27 cellular contexts compared by ENCODE assay signal in the genomic region with DNA sequence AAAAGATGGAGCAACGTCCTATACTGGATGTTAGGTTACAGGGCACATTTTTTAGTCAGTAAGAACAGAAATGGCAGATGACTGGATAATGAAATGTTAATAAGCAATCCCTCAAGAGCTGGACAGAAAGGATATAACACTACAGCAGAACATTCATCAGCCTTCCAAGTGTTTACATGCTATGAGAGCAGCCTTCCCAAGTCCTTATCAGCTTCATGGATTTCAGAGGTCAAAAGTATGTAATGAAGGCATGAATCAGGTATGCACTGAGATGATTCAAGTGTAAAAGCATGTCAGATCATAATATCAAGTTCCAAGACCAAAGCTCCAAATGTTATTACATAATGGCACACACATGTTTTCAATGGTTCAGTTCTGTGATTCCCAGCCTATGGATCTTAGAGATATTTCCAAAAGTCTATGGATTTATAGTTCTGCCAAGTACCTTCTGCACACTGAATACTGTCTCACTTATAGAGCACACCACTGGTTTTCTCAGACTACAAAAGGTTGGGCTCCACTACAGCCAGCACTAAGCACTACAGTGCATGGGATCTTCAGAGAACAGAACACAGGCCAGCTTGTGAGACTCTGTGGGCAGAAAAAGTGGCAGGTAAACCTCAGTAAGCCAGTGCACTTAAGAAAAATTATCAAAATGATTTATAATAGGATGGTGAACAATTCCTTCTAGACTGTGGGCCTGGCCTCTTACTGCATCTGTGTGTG. TPM values are rescaled to one million over a fixed set of nuclear protein-coding genes. Genes with fewer than 3 reads are reported as not detected.
A peak's percentile ranks its signal among the peaks of the same experiment; 100 is the strongest.
DNase-seq lines count a peak whose midpoint lies in the region; ATAC-seq, FAIRE-seq and TF ChIP-seq lines count a peak whose summit lies in the region.
"Had no signal": no experiment of that assay in that cellular context is flagged by ENCODE, and none has a peak within 500 bp of the region (broad histone marks: within the 10 kb centered on the region; RNA-seq: fewer than 3 reads in every experiment).

No MANE protein-coding gene starts in this region.

- H3K27ac ChIP-seq in H1 (ENCODE audit: low read depth, low read length) (no peak overlapping the region), mesodermal cell (ENCODE audit: low read depth, low read length, severe bottlenecking) (peak overlapping the region; percentile 45), sigmoid colon (no peak overlapping the region)
- H3K27ac ChIP-seq: breast epithelium, lower lobe of right lung, neutrophil had no signal

- H2BK5ac ChIP-seq in H1 (ENCODE audit: low read depth, low read length), result no peak overlapping the region

- DNase-seq in AG04449 (ENCODE audit: low read depth, low spot score) (peak; percentile 24), M059J (ENCODE audit: low read depth) (peak; percentile 17), H1 (ENCODE audit: low read depth in 1 of 2, low spot score in 2 of 2) (no peak), sigmoid colon (no peak)
- DNase-seq in activated CD4-positive, alpha-beta T cell treated with anti-CD3 and anti-CD28 coated beads, Interleukin-2, amount 10 ng/mL, durations not matched to agents 24 days and 14 days, result no peak
- DNase-seq: 8988T; activated CD8-positive, alpha-beta T cell treated with anti-CD3 and anti-CD28 coated beads, Interleukin-2, amount 10 ng/mL, durations not matched to agents 7 days and 5 days; activated effector memory CD4-positive, alpha-beta T cell treated with anti-CD3 and anti-CD28 coated beads, Interleukin-2, amount 50 U/mL, for 16 hours; COR-L47; cortex of kidney; DMS79 treated with DMSO at 0.1 percent for 48 hours; HFFc6; KG1; lower lobe of right lung; NCI-H1436; stimulated activated CD4-positive, alpha-beta T cell treated with anti-CD3 and anti-CD28 coated beads, Interleukin-4, amount 100 ng/mL, for 1 hour; T-cell had no signal

- no peaks in the 10 kb centered on the region for H3K23me2 ChIP-seq in H1 (ENCODE audit: low read depth, low read length)

- POLR2A ChIA-PET in AG04449 (lab: Yijun Ruan, JAX) (no interaction called here), H1 (lab: Charles Lee; ENCODE audit: partially characterized antibody) (interaction anchor here (1.2 kb wide), 1 partner anchor 8 kb away, joined by 3 read pairs; no protein-coding TSS in a partner anchor)

- TF ChIP-seq POLR2A in H1 (IDR thresholded peaks at IDR 0.05; ENCODE audit: control extremely low read depth in 1 of 2, low read depth in 2 of 2, low read length in 2 of 2) (no peak), sigmoid colon (IDR thresholded peaks at IDR 0.05) (no peak)

- H3K79me1 ChIP-seq in H1 (ENCODE audit: low read depth, low read length), result no peaks in the 10 kb centered on the region

- no peak overlapping the region for H3K4me3 Mint-ChIP-seq in activated CD4-positive, alpha-beta T cell treated with anti-CD3 and anti-CD28 coated beads, Interleukin-2, amount 10 ng/mL, durations not matched to agents 24 days and 14 days
- H3K4me3 Mint-ChIP-seq: activated CD8-positive, alpha-beta T cell treated with anti-CD3 and anti-CD28 coated beads, Interleukin-2, amount 10 ng/mL, durations not matched to agents 7 days and 5 days; HFFc6; stimulated activated memory B cell treated with anti-CD40 and anti-IgM and Interleukin-4, amounts not matched to agents 10 μg/mL and 1 μg/mL and 100 μg/mL, for 72 hours; T-cell had no signal

- H3K36me3 ChIP-seq in H1 (ENCODE audit: control insufficient read depth in 2 of 4, insufficient read depth in 4 of 4, low read length in 3 of 4) (no peaks in the 10 kb centered on the region), mesodermal cell (ENCODE audit: control insufficient read depth, insufficient read depth, low read length) (no peaks in the 10 kb centered on the region), sigmoid colon (no peaks in the 10 kb centered on the region)
- H3K36me3 ChIP-seq: breast epithelium, lower lobe of right lung, neutrophil had no signal

- H2AFZ ChIP-seq in H1 (ENCODE audit: low read length), result no peak overlapping the region

- H2AK5ac ChIP-seq in H1 (ENCODE audit: low read depth, low read length), result no peak overlapping the region

- no peak overlapping the region for H3K9ac ChIP-seq in H1 (replicated peaks in 1 of 4; ENCODE audit: extremely low read depth in 1 of 4, low read depth in 3 of 4, low read length in 3 of 4)

- no peak for TF ChIP-seq RAD21 in H1 (IDR thresholded peaks at IDR 0.05 in 1 of 2, conservative IDR thresholded peaks at IDR 0.05 in 1 of 2; ENCODE audit: low read depth in 2 of 2, low read length in 2 of 2)

- H3K36me3 Mint-ChIP-seq in activated CD4-positive, alpha-beta T cell treated with anti-CD3 and anti-CD28 coated beads, Interleukin-2, amount 10 ng/mL, durations not matched to agents 24 days and 14 days (ENCODE audit: low read depth), result no peaks in the 10 kb centered on the region
- H3K36me3 Mint-ChIP-seq: stimulated activated memory B cell treated with anti-CD40 and anti-IgM and Interleukin-4, amounts not matched to agents 10 μg/mL and 1 μg/mL and 100 μg/mL, for 72 hours; T-cell had no signal

- H3K56ac ChIP-seq in H1 (replicated peaks; ENCODE audit: insufficient read length, low read depth, low read length), result no peak overlapping the region

- intact Hi-C loops in activated CD4-positive, alpha-beta T cell treated with anti-CD3 and anti-CD28 coated beads, Interleukin-2, amount 10 ng/mL, durations not matched to agents 24 days and 14 days (cut with micrococcal nuclease), result no loop called here
- intact Hi-C loops in sigmoid colon (cut with DNase I), result no loop called here

- FAIRE-seq in H1 (lab: Jason Lieb, UNC), result peak; percentile 84
- FAIRE-seq: GM12892, keratinocyte had no signal

- no peak overlapping the region for H2BK12ac ChIP-seq in H1 (ENCODE audit: low read depth, low read length)

- H3K27ac Mint-ChIP-seq in activated CD4-positive, alpha-beta T cell treated with anti-CD3 and anti-CD28 coated beads, Interleukin-2, amount 10 ng/mL, durations not matched to agents 24 days and 14 days, result no peak overlapping the region
- H3K27ac Mint-ChIP-seq: activated CD8-positive, alpha-beta T cell treated with anti-CD3 and anti-CD28 coated beads, Interleukin-2, amount 10 ng/mL, durations not matched to agents 7 days and 5 days; HFFc6; stimulated activated memory B cell treated with anti-CD40 and anti-IgM and Interleukin-4, amounts not matched to agents 10 μg/mL and 1 μg/mL and 100 μg/mL, for 72 hours; T-cell had no signal

- H2BK15ac ChIP-seq in H1 (ENCODE audit: low read length), result no peak overlapping the region

- no peaks in the 10 kb centered on the region for H3K27me3 Mint-ChIP-seq in activated CD4-positive, alpha-beta T cell treated with anti-CD3 and anti-CD28 coated beads, Interleukin-2, amount 10 ng/mL, durations not matched to agents 24 days and 14 days
- H3K27me3 Mint-ChIP-seq: stimulated activated memory B cell treated with anti-CD40 and anti-IgM and Interleukin-4, amounts not matched to agents 10 μg/mL and 1 μg/mL and 100 μg/mL, for 72 hours had no signal

- H3K4me3 ChIP-seq in AG04449 (ENCODE audit: low read depth, low read length) (no peak overlapping the region), H1 (ENCODE audit: extremely low read depth in 1 of 4, insufficient read depth in 2 of 4, low read depth in 3 of 4, low read length in 4 of 4) (no peak overlapping the region), mesodermal cell (ENCODE audit: extremely low read depth, insufficient read depth, low read length, poor library complexity, severe bottlenecking) (no peak overlapping the region), sigmoid colon (no peak overlapping the region)
- H3K4me3 ChIP-seq: breast epithelium, lower lobe of right lung had no signal

- no peaks in the 10 kb centered on the region for H3K4me1 Mint-ChIP-seq in activated CD4-positive, alpha-beta T cell treated with anti-CD3 and anti-CD28 coated beads, Interleukin-2, amount 10 ng/mL, durations not matched to agents 24 days and 14 days
- H3K4me1 Mint-ChIP-seq: stimulated activated memory B cell treated with anti-CD40 and anti-IgM and Interleukin-4, amounts not matched to agents 10 μg/mL and 1 μg/mL and 100 μg/mL, for 72 hours; T-cell had no signal

- H3K14ac ChIP-seq in H1 (ENCODE audit: insufficient read length), result no peak overlapping the region

- CTCF ChIA-PET in AG04449 (lab: Yijun Ruan, JAX) (no interaction called here), H1 (lab: Charles Lee; ENCODE audit: partially characterized antibody) (interaction anchor here (0.7 to 1.1 kb wide), 2 partner anchors 40 to 182 kb away, joined by 3 read pairs; no protein-coding TSS in a partner anchor)

- no peaks in the 10 kb centered on the region for H3K9me3 Mint-ChIP-seq in activated CD4-positive, alpha-beta T cell treated with anti-CD3 and anti-CD28 coated beads, Interleukin-2, amount 10 ng/mL, durations not matched to agents 24 days and 14 days
- H3K9me3 Mint-ChIP-seq: stimulated activated memory B cell treated with anti-CD40 and anti-IgM and Interleukin-4, amounts not matched to agents 10 μg/mL and 1 μg/mL and 100 μg/mL, for 72 hours; T-cell had no signal

- H3K79me2 ChIP-seq in H1 (ENCODE audit: control insufficient read depth in 1 of 2, insufficient read depth in 2 of 2, low read length in 2 of 2), result peaks cover 4 to 98% of the 10 kb centered on the region in 2 experiments; a peak in 3 of 4 replicates

- peaks cover 4 to 9% of the 10 kb centered on the region in 2 experiments for H4K20me1 ChIP-seq in H1 (replicated peaks in 1 of 2; ENCODE audit: control insufficient read depth in 1 of 2, insufficient read depth in 2 of 2, low read length in 2 of 2)

- H4K8ac ChIP-seq in H1 (ENCODE audit: extremely low read depth, insufficient read depth, low read length), result no peak overlapping the region

- no peaks in the 10 kb centered on the region for H3K9me3 ChIP-seq in H1 (ENCODE audit: insufficient read depth in 2 of 2, low read depth in 1 of 2, low read length in 1 of 2)
- no peaks in the 10 kb centered on the region for H3K9me3 ChIP-seq in mesodermal cell (ENCODE audit: control insufficient read depth, low read length)
- H3K9me3 ChIP-seq in sigmoid colon, result no peaks in the 10 kb centered on the region
- H3K9me3 ChIP-seq: breast epithelium, lower lobe of right lung, neutrophil had no signal

- TF ChIP-seq CTCF in AG04449 (IDR thresholded peaks at IDR 0.05; ENCODE audit: insufficient read depth, low read length, missing control alignments) (no peak), H1 (IDR thresholded peaks at IDR 0.05; ENCODE audit: control extremely low read depth in 1 of 3, insufficient read depth in 1 of 3, low read depth in 1 of 3, low read length in 3 of 3) (no peak), sigmoid colon (IDR thresholded peaks at IDR 0.05) (no peak)

- no peak for ATAC-seq in GM21529 (IDR thresholded peaks at IDR 0.05; ENCODE audit: unreplicated experiment)
- ATAC-seq in HG02870 (IDR thresholded peaks at IDR 0.05; ENCODE audit: unreplicated experiment), result no peak
- ATAC-seq: activated CD4-positive, CD25-positive, alpha-beta regulatory T cell treated with anti-CD3 and anti-CD28 coated beads, Interleukin-2, amount 50 U/mL, for 24 hours; activated CD8-positive, alpha-beta T cell treated with anti-CD3 and anti-CD28 coated beads, Interleukin-2, amount 10 ng/mL, durations not matched to agents 7 days and 5 days; stimulated activated memory B cell treated with anti-CD40 and anti-IgM and Interleukin-4, amounts not matched to agents 10 μg/mL and 1 μg/mL and 100 μg/mL, for 72 hours; T-cell had no signal

- H3K4ac ChIP-seq in H1 (replicated peaks; ENCODE audit: insufficient read length, low read depth, low read length), result no peak overlapping the region

- peaks cover 0 to 4% (median 2%) of the 10 kb centered on the region in 4 experiments; a peak in 2 of 7 replicates for H3K4me1 ChIP-seq in H1 (replicated peaks in 1 of 4; ENCODE audit: control insufficient read depth in 3 of 4, insufficient read depth in 4 of 4, low read length in 3 of 4)
- H3K4me1 ChIP-seq in mesodermal cell (ENCODE audit: control insufficient read depth, insufficient read depth, low read length, poor library complexity, severe bottlenecking), result peaks cover 15% of the 10 kb centered on the region
- peaks cover 0 to 21% (median 8%) of the 10 kb centered on the region in 4 donors for H3K4me1 ChIP-seq in sigmoid colon
- H3K4me1 ChIP-seq: breast epithelium, lower lobe of right lung had no signal

- H3K27me3 ChIP-seq in H1 (replicated peaks in 1 of 4; ENCODE audit: control insufficient read depth in 3 of 4, extremely low read depth in 1 of 4, insufficient read depth in 3 of 4, low read length in 3 of 4) (no peaks in the 10 kb centered on the region), sigmoid colon (no peaks in the 10 kb centered on the region)
- H3K27me3 ChIP-seq: neutrophil had no signal

- H2BK120ac ChIP-seq in H1 (replicated peaks; ENCODE audit: low read depth, low read length), result no peak overlapping the region

- no peak overlapping the region for H2BK20ac ChIP-seq in H1 (ENCODE audit: low read length)

- no peak overlapping the region for H3K4me2 ChIP-seq in H1 (ENCODE audit: insufficient read depth in 1 of 2, low read depth in 2 of 2, low read length in 2 of 2)

- no peak overlapping the region for H4K91ac ChIP-seq in H1 (replicated peaks; ENCODE audit: insufficient read length, low read length)

- no peak overlapping the region for H4K5ac ChIP-seq in H1 (ENCODE audit: insufficient read length, low read depth, low read length)

- no peak overlapping the region for H3K18ac ChIP-seq in H1 (ENCODE audit: extremely low read depth, low read length)

- no peak overlapping the region for H3K23ac ChIP-seq in H1 (ENCODE audit: insufficient read length)

- 79% methylated on average over 1 of the region's 1 CpG; no CpG with 5 or more reads in 1 of the 2 experiments for WGBS in H1 (ENCODE audit: extremely low coverage in 1 of 2, insufficient coverage in 1 of 2, insufficient read length in 1 of 2, insufficient replicate concordance in 2 of 2, low coverage in 1 of 2, low lambda C conversion rate in 2 of 2, missing lambda C conversion rate in 1 of 2), 2 experiments
- WGBS in mesodermal cell (ENCODE audit: insufficient coverage in 2 of 2), 2 experiments, result no CpG with 5 or more reads among the region's 1 CpG
- WGBS in sigmoid colon, 2 donors, result 48 to 54% methylated on average over 1 of the region's 1 CpG

- TF ChIP-seq EP300 in H1 (IDR thresholded peaks at IDR 0.05; ENCODE audit: borderline replicate concordance in 1 of 2, low read depth in 2 of 2, low read length in 2 of 2) (no peak), sigmoid colon (IDR thresholded peaks at IDR 0.05) (no peak)

RNA-seq across cellular contexts. Expression of gene GPC4, which starts 49.2 kb away (rescaled TPM):
- 8.6 and 17.7 TPM in 2 replicates for total RNA-seq in M059J (2014; rRNA removed; shearing (Covaris generic))
- total RNA-seq in H1 (2021; fragmentation: NEBNext Ultra II Directional; extraction: Animal tissue kit (Norgen Biotek cat#: 25700)), result 225 and 230 TPM in 2 replicates
- polyA plus RNA-seq in H1 (2011; rRNA removed) (46.8 and 52.0 TPM in 2 replicates), sigmoid colon (1 to 10 TPM; 1.2 to 9.4 (median 2.3) TPM)
- 48.3 TPM for polyA plus RNA-seq in H1 (2011; cell fraction: cytosol; rRNA removed)
- 47.3 TPM for polyA plus RNA-seq in H1 (2011; cell fraction: nucleus; rRNA removed)
- polyA plus RNA-seq in H1 (2012, experiment 1 of 2), result 125 to 163 TPM (median 149 TPM) in 4 replicates
- polyA plus RNA-seq in H1 (2012, experiment 2 of 2), result 62.4 TPM
- 226 TPM for polyA plus RNA-seq in H1 (2013, experiment 1 of 2)
- 230 TPM for polyA plus RNA-seq in H1 (2013, experiment 2 of 2)
- 72.3 and 79.2 TPM in 2 replicates for polyA minus RNA-seq in H1 (2011; rRNA and poly(A)+ RNA removed)
- polyA minus RNA-seq in H1 (2011; cell fraction: cytosol; rRNA and poly(A)+ RNA removed), result 82.6 TPM
- 53.9 TPM for polyA minus RNA-seq in H1 (2011; cell fraction: nucleus; rRNA and poly(A)+ RNA removed)
- polyA plus RNA-seq in mesodermal cell (2013, experiment 1 of 2), result 24.3 TPM
- polyA plus RNA-seq in mesodermal cell (2013, experiment 2 of 2), result 18.8 TPM
- 0.05 TPM in 1 of 2 replicates, not detected in the other for total RNA-seq in activated CD4-positive, alpha-beta T cell treated with anti-CD3 and anti-CD28 coated beads, Interleukin-2, amount 10 ng/mL, durations not matched to agents 24 days and 14 days
- 10 to 100 TPM; 25.3 to 45.7 (median 28.1) TPM for total RNA-seq in sigmoid colon
- total RNA-seq: activated CD8-positive, alpha-beta T cell treated with anti-CD3 and anti-CD28 coated beads, Interleukin-2, amount 10 ng/mL, durations not matched to agents 7 days and 5 days; HFFc6; NCI-H460 had no signal

Comparison
In these comparisons a context has a peak if more than half of its experiments do, and no peak if none do; other contexts are left out.
1. DNase-seq: peak in AG04449 (single experiment) and M059J (single experiment); none in H1 (0 of 2), activated CD4-positive, alpha-beta T cell treated with anti-CD3 and anti-CD28 coated beads, Interleukin-2, amount 10 ng/mL, durations not matched to agents 24 days and 14 days (single experiment) and sigmoid colon (single experiment).